1 cellular context compared by ENCODE assay signal in the genomic region with DNA sequence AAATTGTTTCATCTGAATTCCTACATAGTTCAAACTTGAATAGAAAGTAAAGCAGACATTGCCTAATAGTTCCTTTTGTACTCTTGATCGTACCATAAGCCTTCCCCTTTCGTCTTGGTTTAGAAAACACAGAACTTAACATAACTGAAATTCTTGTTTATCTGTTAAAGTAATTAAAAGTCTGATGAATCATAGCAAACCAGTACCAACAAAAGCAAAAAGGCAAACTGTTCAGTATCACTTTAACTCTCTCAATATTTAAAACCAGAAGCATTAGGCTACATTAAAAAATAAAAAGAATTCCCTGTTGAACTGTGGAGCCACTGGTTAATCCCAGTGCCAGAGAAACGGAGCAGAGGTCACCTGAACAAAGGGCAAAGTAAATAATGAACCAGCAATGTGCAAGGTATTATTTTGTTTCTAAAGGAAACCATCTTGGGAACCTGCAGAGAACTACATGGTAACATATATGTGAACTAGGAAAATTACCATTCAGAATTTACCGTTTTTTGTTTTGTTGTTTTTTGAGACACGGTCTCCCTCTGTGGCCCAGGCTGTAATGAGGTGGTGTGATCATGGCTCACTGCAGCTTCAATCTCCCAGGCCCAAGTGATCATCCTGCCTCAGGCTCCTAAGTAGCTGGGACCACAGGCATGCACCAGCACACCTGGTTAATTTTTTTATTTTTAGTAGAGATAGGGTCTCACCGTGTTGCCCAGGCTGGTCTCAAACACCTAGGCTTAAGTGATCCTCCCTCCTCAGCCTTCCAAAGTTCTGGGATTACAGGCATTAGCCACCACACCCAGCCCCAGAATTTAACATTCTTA.
TF ChIP-seq lines count a peak whose summit lies in the region.

No MANE protein-coding gene starts in this region.

TF ChIP-seq in K562, 482 proteins besides CTCF, POLR2A, EP300 and RAD21 (continued from another document):
- TF ChIP-seq E2F3 (CRISPR knock-in tag; IDR thresholded peaks at IDR 0.05), result no peak
- TF ChIP-seq ZBTB7A (IDR thresholded peaks at IDR 0.05; ENCODE audit: borderline replicate concordance, control insufficient read depth, low read depth, low read length), result no peak
- TF ChIP-seq ILK (tag; IDR thresholded peaks at IDR 0.05; ENCODE audit: borderline replicate concordance, low read depth), result no peak
- no peak for TF ChIP-seq ZNF436 (CRISPR knock-in tag; IDR thresholded peaks at IDR 0.05)
- no peak for TF ChIP-seq ZNF282 (CRISPR knock-in tag; IDR thresholded peaks at IDR 0.05)
- TF ChIP-seq ZNF766 (CRISPR knock-in tag; conservative IDR thresholded peaks at IDR 0.05), result no peak
- no peak for TF ChIP-seq ZNF239 (CRISPR knock-in tag; IDR thresholded peaks at IDR 0.05)
- TF ChIP-seq, protein P1, sequence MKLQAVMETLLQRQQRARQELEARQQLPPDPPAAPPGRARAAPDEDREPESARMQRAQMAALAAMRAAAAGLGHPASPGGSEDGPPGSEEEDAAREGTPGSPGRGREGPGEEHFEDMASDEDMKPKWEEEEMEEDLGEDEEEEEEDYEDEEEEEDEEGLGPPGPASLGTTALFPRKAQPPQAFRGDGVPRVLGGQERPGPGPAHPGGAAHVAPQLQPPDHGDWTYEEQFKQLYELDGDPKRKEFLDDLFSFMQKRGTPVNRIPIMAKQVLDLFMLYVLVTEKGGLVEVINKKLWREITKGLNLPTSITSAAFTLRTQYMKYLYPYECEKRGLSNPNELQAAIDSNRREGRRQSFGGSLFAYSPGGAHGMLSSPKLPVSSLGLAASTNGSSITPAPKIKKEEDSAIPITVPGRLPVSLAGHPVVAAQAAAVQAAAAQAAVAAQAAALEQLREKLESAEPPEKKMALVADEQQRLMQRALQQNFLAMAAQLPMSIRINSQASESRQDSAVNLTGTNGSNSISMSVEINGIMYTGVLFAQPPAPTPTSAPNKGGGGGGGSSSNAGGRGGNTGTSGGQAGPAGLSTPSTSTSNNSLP (IDR thresholded peaks at IDR 0.05; ENCODE audit: borderline replicate concordance, low read depth, low read length), result no peak
- no peak for TF ChIP-seq POLR2G (IDR thresholded peaks at IDR 0.05; ENCODE audit: low read depth, low read length)
- TF ChIP-seq, protein P2, sequence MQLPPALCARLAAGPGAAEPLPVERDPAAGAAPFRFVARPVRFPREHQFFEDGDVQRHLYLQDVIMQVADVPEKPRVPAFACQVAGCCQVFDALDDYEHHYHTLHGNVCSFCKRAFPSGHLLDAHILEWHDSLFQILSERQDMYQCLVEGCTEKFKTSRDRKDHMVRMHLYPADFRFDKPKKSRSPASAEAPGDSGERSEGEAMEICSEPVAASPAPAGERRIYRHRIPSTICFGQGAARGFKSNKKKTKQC (CRISPR knock-in tag; IDR thresholded peaks at IDR 0.05), result no peak
- TF ChIP-seq ZNF3 (CRISPR knock-in tag; IDR thresholded peaks at IDR 0.05), result no peak
